ENCODE assay signal across 11 cellular contexts in genomic region chr15:31344266-31344665, GRCh38. TPM values are rescaled to one million over a fixed set of nuclear protein-coding genes. Genes with fewer than 3 reads are reported as not detected.
DNase-seq lines count a peak whose midpoint lies in the region; ATAC-seq, FAIRE-seq and TF ChIP-seq lines count a peak whose summit lies in the region.
"Had no signal": no experiment of that assay in that cellular context is flagged by ENCODE, and none has a peak within 500 bp of the region (broad histone marks: within the 10 kb centered on the region; RNA-seq: fewer than 3 reads in every experiment).

No MANE protein-coding gene starts in this region.

- no peak for TF ChIP-seq CTCF in nephron progenitor cell (IDR thresholded peaks at IDR 0.05)

- H3K36me3 Mint-ChIP-seq in IgD-negative memory B cell (peaks cover 7% of the 10 kb centered on the region), immature natural killer cell (no peaks in the 10 kb centered on the region), nephron progenitor cell (ENCODE audit: low read depth) (no peaks in the 10 kb centered on the region)
- peaks cover 21% of the 10 kb centered on the region for H3K36me3 Mint-ChIP-seq in activated T-helper 1 cell treated with anti-CD3 and anti-CD28 coated beads, Interleukin-12 subunit alpha, Interleukin-12 subunit beta, Interleukin-2, Interleukin-4 antibody, amounts not matched to agents 30 ng/mL and 10 ng/mL and 1 ng/mL, durations not matched to agents 14 hours and 24 hours and 36 hours (ENCODE audit: low read depth)
- H3K36me3 Mint-ChIP-seq in stimulated activated memory B cell treated with anti-CD40 and anti-IgM and Interleukin-4, amounts not matched to agents 10 μg/mL and 1 μg/mL and 100 μg/mL, for 72 hours: peaks cover 30% of the 10 kb centered on the region

- H3K27me3 Mint-ChIP-seq in IgD-negative memory B cell (peaks cover 1% of the 10 kb centered on the region), immature natural killer cell (ENCODE audit: low read depth in 3 of 3) (peaks cover 29 to 65% (median 49%) of the 10 kb centered on the region in 3 donors), nephron progenitor cell (ENCODE audit: low read depth, poor library complexity) (no peaks in the 10 kb centered on the region)
- no peaks in the 10 kb centered on the region for H3K27me3 Mint-ChIP-seq in activated T-helper 1 cell treated with anti-CD3 and anti-CD28 coated beads, Interleukin-12 subunit alpha, Interleukin-12 subunit beta, Interleukin-2, Interleukin-4 antibody, amounts not matched to agents 30 ng/mL and 10 ng/mL and 1 ng/mL, durations not matched to agents 14 hours and 24 hours and 36 hours (ENCODE audit: insufficient read depth)
- H3K27me3 Mint-ChIP-seq in stimulated activated memory B cell treated with anti-CD40 and anti-IgM and Interleukin-4, amounts not matched to agents 10 μg/mL and 1 μg/mL and 100 μg/mL, for 72 hours: no peaks in the 10 kb centered on the region

- intact Hi-C loops in activated T-helper 1 cell treated with anti-CD3 and anti-CD28 coated beads, Interleukin-12 subunit alpha, Interleukin-12 subunit beta, Interleukin-2, Interleukin-4 antibody, amounts not matched to agents 30 ng/mL and 10 ng/mL and 1 ng/mL, durations not matched to agents 14 hours and 24 hours and 36 hours (cut with micrococcal nuclease): loop anchor here (2.0 kb wide), 1 partner anchor 77 kb away; no protein-coding TSS in a partner anchor

- peak overlapping the region in 3 of 4 donors; percentile 84 to 98 (median 92) for H3K4me3 Mint-ChIP-seq in IgD-negative memory B cell
- H3K4me3 Mint-ChIP-seq in activated T-helper 1 cell treated with anti-CD3 and anti-CD28 coated beads, Interleukin-12 subunit alpha, Interleukin-12 subunit beta, Interleukin-2, Interleukin-4 antibody, amounts not matched to agents 30 ng/mL and 10 ng/mL and 1 ng/mL, durations not matched to agents 14 hours and 24 hours and 36 hours: peak overlapping the region; percentile 89
- peak overlapping the region; percentile 68 to 89 (median 85) for H3K4me3 Mint-ChIP-seq in immature natural killer cell
- peak overlapping the region; percentile 94 for H3K4me3 Mint-ChIP-seq in stimulated activated memory B cell treated with anti-CD40 and anti-IgM and Interleukin-4, amounts not matched to agents 10 μg/mL and 1 μg/mL and 100 μg/mL, for 72 hours
- H3K4me3 Mint-ChIP-seq in nephron progenitor cell: no peak overlapping the region

- FAIRE-seq in HTR-8/SVneo (lab: Jason Lieb, UNC): no peak

- H3K27ac Mint-ChIP-seq in IgD-negative memory B cell (peak overlapping the region in 2 of 3 donors; percentile 85 to 97), immature natural killer cell (peak overlapping the region; percentile 92 to 96 (median 95)), nephron progenitor cell (no peak overlapping the region)
- peak overlapping the region; percentile 99 for H3K27ac Mint-ChIP-seq in activated T-helper 1 cell treated with anti-CD3 and anti-CD28 coated beads, Interleukin-12 subunit alpha, Interleukin-12 subunit beta, Interleukin-2, Interleukin-4 antibody, amounts not matched to agents 30 ng/mL and 10 ng/mL and 1 ng/mL, durations not matched to agents 14 hours and 24 hours and 36 hours
- H3K27ac Mint-ChIP-seq in stimulated activated memory B cell treated with anti-CD40 and anti-IgM and Interleukin-4, amounts not matched to agents 10 μg/mL and 1 μg/mL and 100 μg/mL, for 72 hours: peak overlapping the region; percentile 95

- H3K4me1 Mint-ChIP-seq in IgD-negative memory B cell: peaks cover 53 to 68% (median 65%) of the 10 kb centered on the region in 3 donors
- peaks cover 94% of the 10 kb centered on the region for H3K4me1 Mint-ChIP-seq in activated T-helper 1 cell treated with anti-CD3 and anti-CD28 coated beads, Interleukin-12 subunit alpha, Interleukin-12 subunit beta, Interleukin-2, Interleukin-4 antibody, amounts not matched to agents 30 ng/mL and 10 ng/mL and 1 ng/mL, durations not matched to agents 14 hours and 24 hours and 36 hours (ENCODE audit: low read depth)
- peaks cover 100% of the 10 kb centered on the region in 2 donors for H3K4me1 Mint-ChIP-seq in immature natural killer cell
- H3K4me1 Mint-ChIP-seq in stimulated activated memory B cell treated with anti-CD40 and anti-IgM and Interleukin-4, amounts not matched to agents 10 μg/mL and 1 μg/mL and 100 μg/mL, for 72 hours: peaks cover 97% of the 10 kb centered on the region
- H3K4me1 Mint-ChIP-seq in nephron progenitor cell: peaks cover 49% of the 10 kb centered on the region

- DNase-seq in activated T-helper 1 cell treated with anti-CD3 and anti-CD28 coated beads, Interleukin-12 subunit alpha, Interleukin-12 subunit beta, Interleukin-2, Interleukin-4 antibody, amounts not matched to agents 30 ng/mL and 10 ng/mL and 1 ng/mL, durations not matched to agents 14 hours and 24 hours and 36 hours (ENCODE audit: low spot score): no peak
- no peak for DNase-seq in immature natural killer cell
- no peak for DNase-seq in NCI-H82 (lab: John Stamatoyannopoulos, UW)
- no peak for DNase-seq in HTR-8/SVneo (ENCODE audit: insufficient read length, low spot score)
- no peak for DNase-seq in nephron progenitor cell
- no peak for DNase-seq in GDM1 (lab: John Stamatoyannopoulos, UW)
- DNase-seq: activated effector memory CD4-positive, alpha-beta T cell treated with Interleukin-2 at 50 U/mL for 16 hours; DMS53; NCI-H69 had no signal

- H3K9me3 Mint-ChIP-seq in IgD-negative memory B cell: no peaks in the 10 kb centered on the region
- H3K9me3 Mint-ChIP-seq in activated T-helper 1 cell treated with anti-CD3 and anti-CD28 coated beads, Interleukin-12 subunit alpha, Interleukin-12 subunit beta, Interleukin-2, Interleukin-4 antibody, amounts not matched to agents 30 ng/mL and 10 ng/mL and 1 ng/mL, durations not matched to agents 14 hours and 24 hours and 36 hours: no peaks in the 10 kb centered on the region
- no peaks in the 10 kb centered on the region for H3K9me3 Mint-ChIP-seq in immature natural killer cell
- no peaks in the 10 kb centered on the region for H3K9me3 Mint-ChIP-seq in stimulated activated memory B cell treated with anti-CD40 and anti-IgM and Interleukin-4, amounts not matched to agents 10 μg/mL and 1 μg/mL and 100 μg/mL, for 72 hours
- H3K9me3 Mint-ChIP-seq in nephron progenitor cell: no peaks in the 10 kb centered on the region

- no peak for ATAC-seq in stimulated activated memory B cell treated with anti-CD40 and anti-IgM and Interleukin-4, amounts not matched to agents 10 μg/mL and 1 μg/mL and 100 μg/mL, for 72 hours

RNA-seq across cellular contexts. Expression of gene KLF13, which starts 17.6 kb away (rescaled TPM):
- polyA plus RNA-seq in IgD-negative memory B cell (81.4 TPM), immature natural killer cell (10 to 100 TPM; 24.7 to 89.9 (median 47.2) TPM)
- 129 and 137 TPM in 2 replicates for total RNA-seq in activated T-helper 1 cell treated with anti-CD3 and anti-CD28 coated beads, Interleukin-12 subunit alpha, Interleukin-12 subunit beta, Interleukin-2, Interleukin-4 antibody, amounts not matched to agents 30 ng/mL and 10 ng/mL and 1 ng/mL, durations not matched to agents 14 hours and 24 hours and 36 hours
